ENCODE assay signal across 19 cellular contexts in genomic region chr16:49788505-49788904, GRCh38.
DNase-seq lines count a peak whose midpoint lies in the region; ATAC-seq and TF ChIP-seq lines count a peak whose summit lies in the region.
"Had no signal": no experiment of that assay in that cellular context is flagged by ENCODE, and none has a peak within 500 bp of the region (broad histone marks: within the 10 kb centered on the region; RNA-seq: fewer than 3 reads in every experiment).

No MANE protein-coding gene starts in this region.

- H3K9me3 Mint-ChIP-seq in HFFc6, result no peaks in the 10 kb centered on the region
- H3K9me3 Mint-ChIP-seq: stimulated activated naive CD8-positive, alpha-beta T cell treated with anti-CD3 and anti-CD28 coated beads, Interleukin-15, amount 100 ng/mL, for 72 hours had no signal

- no peak overlapping the region for H3K9ac ChIP-seq in colonic mucosa (ENCODE audit: low read depth in 2 of 2, low read length in 2 of 2)
- H3K9ac ChIP-seq: neural progenitor cell had no signal

- H3K36me3 Mint-ChIP-seq in HFFc6 (ENCODE audit: low read depth), result no peaks in the 10 kb centered on the region

- H3K9me3 ChIP-seq in colonic mucosa (no peaks in the 10 kb centered on the region), right cardiac atrium (ENCODE audit: control insufficient read depth, low read length) (no peaks in the 10 kb centered on the region), upper lobe of right lung (no peaks in the 10 kb centered on the region)
- H3K9me3 ChIP-seq: BE2C had no signal

- ATAC-seq in right cardiac atrium (peak; percentile 73 to 90), upper lobe of right lung (no peak)
- ATAC-seq: K562; stimulated activated naive CD8-positive, alpha-beta T cell treated with anti-CD3 and anti-CD28 coated beads, Interleukin-15, amount 100 ng/mL, for 72 hours; WTC11 had no signal

- H3K4me1 ChIP-seq in colonic mucosa (no peaks in the 10 kb centered on the region), right cardiac atrium (ENCODE audit: control insufficient read depth, insufficient read depth, low read length) (no peaks in the 10 kb centered on the region), upper lobe of right lung (no peaks in the 10 kb centered on the region)
- H3K4me1 ChIP-seq: BE2C had no signal

- H3K27me3 ChIP-seq in colonic mucosa, result no peaks in the 10 kb centered on the region
- H3K27me3 ChIP-seq in right cardiac atrium (ENCODE audit: control insufficient read depth, insufficient read depth), result no peaks in the 10 kb centered on the region
- H3K27me3 ChIP-seq in upper lobe of right lung, result no peaks in the 10 kb centered on the region
- H3K27me3 ChIP-seq in brain microvascular endothelial cell (replicated peaks), result no peaks in the 10 kb centered on the region
- H3K27me3 ChIP-seq: BE2C, dorsolateral prefrontal cortex, neural progenitor cell had no signal

- H3K4me3 ChIP-seq in colonic mucosa (no peak overlapping the region), right cardiac atrium (ENCODE audit: low read length) (no peak overlapping the region), upper lobe of right lung (no peak overlapping the region), brain microvascular endothelial cell (ENCODE audit: low read depth, low read length) (no peak overlapping the region)
- H3K4me3 ChIP-seq: dorsolateral prefrontal cortex, K562, neural progenitor cell had no signal

- H3K4me3 Mint-ChIP-seq in HFFc6, result no peak overlapping the region
- H3K4me3 Mint-ChIP-seq: neural progenitor cell; stimulated activated naive CD8-positive, alpha-beta T cell treated with anti-CD3 and anti-CD28 coated beads, Interleukin-15, amount 100 ng/mL, for 72 hours; WTC11 had no signal

- H3K27me3 Mint-ChIP-seq in HFFc6 (ENCODE audit: insufficient read depth), result peaks cover 2% of the 10 kb centered on the region; the same call in 1 of the 2 replicates

- 71% methylated on average over 5 of the region's 5 CpGs for WGBS in right cardiac atrium

- TF ChIP-seq CTCF in colonic mucosa (IDR thresholded peaks at IDR 0.05) (no peak), upper lobe of right lung (IDR thresholded peaks at IDR 0.05) (no peak), brain microvascular endothelial cell (IDR thresholded peaks at IDR 0.05; ENCODE audit: low read depth, low read length, missing control alignments) (no peak), HFFc6 (IDR thresholded peaks at IDR 0.05) (no peak)

- H3K27ac Mint-ChIP-seq in HFFc6, result no peak overlapping the region
- H3K27ac Mint-ChIP-seq: neural progenitor cell had no signal

- DNase-seq in colonic mucosa (peak; percentile 32), right cardiac atrium (peak; percentile 76 to 90 (median 90)), pons (ENCODE audit: low spot score) (peak; percentile 17), upper lobe of right lung (no peak), brain microvascular endothelial cell (no peak), HFFc6 (no peak), HUDEP-2 (lab: John Stamatoyannopoulos, UW; ENCODE audit: unreplicated experiment in 76 of 76) (no peak)
- DNase-seq in activated naive CD4-positive, alpha-beta T cell (lab: John Stamatoyannopoulos, UW), result no peak
- DNase-seq: activated CD8-positive, alpha-beta memory T cell treated with anti-CD3 and anti-CD28 coated beads for 24 hours; activated effector memory CD4-positive, alpha-beta T cell treated with Interleukin-2 at 50 U/mL for 16 hours; BE2C; DMS 273 treated with DMSO at 0.1 percent for 48 hours; NCI-H1092; stimulated activated naive CD8-positive, alpha-beta T cell treated with anti-CD3 and anti-CD28 coated beads, Interleukin-15, amount 100 ng/mL, for 72 hours; SW 1271 had no signal

- in situ Hi-C loops in brain microvascular endothelial cell (cut with HindIII; ENCODE audit: low pct_ligation_motif_present, low sequenced_read_pairs), result no loop called here

- H3K4me1 Mint-ChIP-seq in HFFc6 (ENCODE audit: low read depth), result no peaks in the 10 kb centered on the region
- H3K4me1 Mint-ChIP-seq: stimulated activated naive CD8-positive, alpha-beta T cell treated with anti-CD3 and anti-CD28 coated beads, Interleukin-15, amount 100 ng/mL, for 72 hours had no signal

- H3K36me3 ChIP-seq in colonic mucosa (no peaks in the 10 kb centered on the region), upper lobe of right lung (no peaks in the 10 kb centered on the region), brain microvascular endothelial cell (replicated peaks) (no peaks in the 10 kb centered on the region)
- H3K36me3 ChIP-seq: neural progenitor cell had no signal

- intact Hi-C loops in colonic mucosa (cut with DNase I), result no loop called here
- intact Hi-C loops in right cardiac atrium (cut with DNase I), result loop anchor here in 1 of 4 donors (10.0 kb wide), 1 partner anchor 66 kb away; the partner anchor contains the start of gene ZNF423
- intact Hi-C loops in upper lobe of right lung (cut with DNase I), result no loop called here

- H3K27ac ChIP-seq in colonic mucosa (no peak overlapping the region), right cardiac atrium (ENCODE audit: low read length) (no peak overlapping the region), upper lobe of right lung (peak overlapping the region; percentile 30), brain microvascular endothelial cell (no peak overlapping the region)
- H3K27ac ChIP-seq: neural progenitor cell had no signal

Comparison
In these comparisons a context has a peak if more than half of its experiments do, and no peak if none do; other contexts are left out.
1. DNase-seq: peak in colonic mucosa (single experiment), right cardiac atrium (3 of 3) and pons (single experiment); none in upper lobe of right lung (single experiment), brain microvascular endothelial cell (single experiment), HFFc6 (single experiment), HUDEP-2 (0 of 76) and activated naive CD4-positive, alpha-beta T cell (0 of 4).